Comparison of ENCODE assay signal across 20 cellular contexts in genomic region chr9:105681313-105681712, GRCh38. TPM values are rescaled to one million over a fixed set of nuclear protein-coding genes. Genes with fewer than 3 reads are reported as not detected.
DNase-seq lines count a peak whose midpoint lies in the region; ATAC-seq, FAIRE-seq and TF ChIP-seq lines count a peak whose summit lies in the region.
"Had no signal": no experiment of that assay in that cellular context is flagged by ENCODE, and none has a peak within 500 bp of the region (broad histone marks: within the 10 kb centered on the region; RNA-seq: fewer than 3 reads in every experiment).

No MANE protein-coding gene starts in this region.

- no peak overlapping the region for H3K4me2 ChIP-seq in astrocyte (ENCODE audit: low read length)
- H3K4me2 ChIP-seq: BLaER1 treated with 17β-estradiol and CSF1 and Interleukin-3, amounts not matched to agents 10 nM and 100 nM had no signal

- ATAC-seq in stimulated activated naive B cell treated with anti-CD40 and anti-IgM and Interleukin-4, amounts not matched to agents 10 μg/mL and 1 μg/mL and 100 μg/mL, for 72 hours (replicated peaks) = no peak
- ATAC-seq: GM12878, HCT116 had no signal

- TF ChIP-seq CTCF in HFFc6 (IDR thresholded peaks at IDR 0.05) (no peak), astrocyte (IDR thresholded peaks at IDR 0.05; ENCODE audit: insufficient read depth, low read depth, low read length) (no peak), CD14-positive monocyte (IDR thresholded peaks at IDR 0.05) (no peak)

- H3K4me3 Mint-ChIP-seq in HFFc6 = no peak overlapping the region
- H3K4me3 Mint-ChIP-seq in astrocyte (ENCODE audit: unreplicated experiment) = no peak overlapping the region
- no peak overlapping the region for H3K4me3 Mint-ChIP-seq in stimulated activated naive B cell treated with anti-CD40 and anti-IgM and Interleukin-4, amounts not matched to agents 10 μg/mL and 1 μg/mL and 100 μg/mL, for 72 hours
- no peak overlapping the region for H3K4me3 Mint-ChIP-seq in CD14-positive monocyte
- H3K4me3 Mint-ChIP-seq: B cell; CD4-positive, CD25-positive, alpha-beta regulatory T cell; CD8-positive, alpha-beta memory T cell had no signal

- no peaks in the 10 kb centered on the region for H3K9me3 ChIP-seq in astrocyte (ENCODE audit: insufficient read depth, low read depth, low read length)

- H3K4me1 ChIP-seq in astrocyte (ENCODE audit: insufficient read depth, low read length) = no peaks in the 10 kb centered on the region
- H3K4me1 ChIP-seq: BLaER1 treated with 17β-estradiol and CSF1 and Interleukin-3, amounts not matched to agents 10 nM and 100 nM had no signal

- no peak overlapping the region for H3K27ac ChIP-seq in astrocyte (ENCODE audit: low read depth, low read length)
- H3K27ac ChIP-seq: BLaER1 treated with 17β-estradiol and CSF1 and Interleukin-3, amounts not matched to agents 10 nM and 100 nM had no signal

- no peak overlapping the region for H3K9ac ChIP-seq in astrocyte (ENCODE audit: low read length)
- H3K9ac ChIP-seq: BLaER1 treated with 17β-estradiol and CSF1 and Interleukin-3, amounts not matched to agents 10 nM and 100 nM had no signal

- intact Hi-C loops in CD14-positive monocyte (cut with micrococcal nuclease) = no loop called here

- H3K4me1 Mint-ChIP-seq in HFFc6 (ENCODE audit: low read depth) = peaks cover 14% of the 10 kb centered on the region
- no peaks in the 10 kb centered on the region for H3K4me1 Mint-ChIP-seq in astrocyte (ENCODE audit: low read depth, unreplicated experiment)
- no peaks in the 10 kb centered on the region for H3K4me1 Mint-ChIP-seq in stimulated activated naive B cell treated with anti-CD40 and anti-IgM and Interleukin-4, amounts not matched to agents 10 μg/mL and 1 μg/mL and 100 μg/mL, for 72 hours
- no peaks in the 10 kb centered on the region for H3K4me1 Mint-ChIP-seq in CD14-positive monocyte
- H3K4me1 Mint-ChIP-seq: B cell; CD4-positive, CD25-positive, alpha-beta regulatory T cell; CD8-positive, alpha-beta memory T cell had no signal

- H2AFZ ChIP-seq in astrocyte (ENCODE audit: low read depth, low read length) = no peak overlapping the region

- H3K9me3 Mint-ChIP-seq in HFFc6 (no peaks in the 10 kb centered on the region), astrocyte (ENCODE audit: unreplicated experiment) (no peaks in the 10 kb centered on the region), CD14-positive monocyte (no peaks in the 10 kb centered on the region)
- H3K9me3 Mint-ChIP-seq in stimulated activated naive B cell treated with anti-CD40 and anti-IgM and Interleukin-4, amounts not matched to agents 10 μg/mL and 1 μg/mL and 100 μg/mL, for 72 hours = no peaks in the 10 kb centered on the region
- H3K9me3 Mint-ChIP-seq: CD4-positive, CD25-positive, alpha-beta regulatory T cell; CD8-positive, alpha-beta memory T cell had no signal

- H3K79me2 ChIP-seq in astrocyte (ENCODE audit: insufficient read depth, low read length) = no peaks in the 10 kb centered on the region

- H3K27me3 ChIP-seq in astrocyte (ENCODE audit: insufficient read depth, low read length) = no peaks in the 10 kb centered on the region
- H3K27me3 ChIP-seq: BLaER1 treated with 17β-estradiol and CSF1 and Interleukin-3, amounts not matched to agents 10 nM and 100 nM had no signal

- DNase-seq in HFFc6 (no peak), NCI-H2227 (lab: John Stamatoyannopoulos, UW; ENCODE audit: unreplicated experiment) (peak; percentile 3), astrocyte (ENCODE audit: low read depth) (no peak), CD14-positive monocyte (ENCODE audit: low spot score) (no peak)
- DNase-seq in stimulated activated CD4-positive, alpha-beta T cell treated with anti-CD3 and anti-CD28 coated beads, Interleukin-4, amount 100 ng/mL, for 4 hours = no peak
- no peak for DNase-seq in stimulated activated naive B cell treated with anti-CD40 and anti-IgM and Interleukin-4, amounts not matched to agents 10 μg/mL and 1 μg/mL and 100 μg/mL, for 72 hours
- DNase-seq: CD4-positive, CD25-positive, alpha-beta regulatory T cell; CD8-positive, alpha-beta memory T cell; COR-L47; DMS 273 treated with DMSO at 0.1 percent for 48 hours; DND-41; GOT3; H7 had no signal

- no peak overlapping the region for H3K4me3 ChIP-seq in astrocyte (ENCODE audit: insufficient read depth, low read depth, low read length)
- H3K4me3 ChIP-seq: BLaER1 treated with 17β-estradiol and CSF1 and Interleukin-3, amounts not matched to agents 10 nM and 100 nM; GM12878 had no signal

- no peak for FAIRE-seq in astrocyte (lab: Jason Lieb, UNC)
- FAIRE-seq: GM12878 had no signal

- H3K36me3 ChIP-seq in astrocyte (ENCODE audit: insufficient read depth, low read length) = no peaks in the 10 kb centered on the region
- H3K36me3 ChIP-seq: BLaER1 treated with 17β-estradiol and CSF1 and Interleukin-3, amounts not matched to agents 10 nM and 100 nM had no signal

- H3K27ac Mint-ChIP-seq in HFFc6 = 0 out of 2 replicates have a peak overlapping the region, but pooled peaks have one; percentile 18
- H3K27ac Mint-ChIP-seq in astrocyte (ENCODE audit: unreplicated experiment) = peak overlapping the region; percentile 34
- H3K27ac Mint-ChIP-seq in stimulated activated naive B cell treated with anti-CD40 and anti-IgM and Interleukin-4, amounts not matched to agents 10 μg/mL and 1 μg/mL and 100 μg/mL, for 72 hours = no peak overlapping the region
- no peak overlapping the region for H3K27ac Mint-ChIP-seq in CD14-positive monocyte
- H3K27ac Mint-ChIP-seq: B cell; CD4-positive, CD25-positive, alpha-beta regulatory T cell; CD8-positive, alpha-beta memory T cell had no signal

- H3K27me3 Mint-ChIP-seq in HFFc6 (ENCODE audit: insufficient read depth) = peaks cover 1% of the 10 kb centered on the region
- peaks cover 3% of the 10 kb centered on the region for H3K27me3 Mint-ChIP-seq in astrocyte (ENCODE audit: low read depth, unreplicated experiment)
- no peaks in the 10 kb centered on the region for H3K27me3 Mint-ChIP-seq in stimulated activated naive B cell treated with anti-CD40 and anti-IgM and Interleukin-4, amounts not matched to agents 10 μg/mL and 1 μg/mL and 100 μg/mL, for 72 hours
- peaks cover 0 to 4% (median 0%) of the 10 kb centered on the region in 3 donors for H3K27me3 Mint-ChIP-seq in CD14-positive monocyte (ENCODE audit: low read depth in 3 of 3)

- H3K36me3 Mint-ChIP-seq in HFFc6 (ENCODE audit: low read depth) = no peaks in the 10 kb centered on the region
- no peaks in the 10 kb centered on the region for H3K36me3 Mint-ChIP-seq in astrocyte (ENCODE audit: low read depth, unreplicated experiment)
- H3K36me3 Mint-ChIP-seq in stimulated activated naive B cell treated with anti-CD40 and anti-IgM and Interleukin-4, amounts not matched to agents 10 μg/mL and 1 μg/mL and 100 μg/mL, for 72 hours = no peaks in the 10 kb centered on the region
- no peaks in the 10 kb centered on the region for H3K36me3 Mint-ChIP-seq in CD14-positive monocyte
- H3K36me3 Mint-ChIP-seq: CD4-positive, CD25-positive, alpha-beta regulatory T cell; CD8-positive, alpha-beta memory T cell had no signal

- no peaks in the 10 kb centered on the region for H4K20me1 ChIP-seq in astrocyte (ENCODE audit: insufficient read depth, low read length)
- H4K20me1 ChIP-seq: BLaER1 treated with 17β-estradiol and CSF1 and Interleukin-3, amounts not matched to agents 10 nM and 100 nM had no signal

RNA-seq across cellular contexts. Expression of gene TMEM38B, which starts 13.0 kb away (rescaled TPM):
- total RNA-seq in HFFc6 (2021; fragmentation: NEBNext Ultra II Directional; extraction: Animal tissue kit (Norgen Biotek cat#: 25700)) = 10 to 100 TPM in 5 of 6 experiments, 1 to 10 TPM in 1; 10.0 to 13.2 (median 11.5) TPM
- 9.3 and 11.4 TPM in 2 replicates for total RNA-seq in astrocyte
- polyA plus RNA-seq in CD14-positive monocyte = 10 to 100 TPM; 12.2 to 14.8 TPM

RNA-seq across cellular contexts. Expression of gene TAL2, which starts 19.1 kb away (rescaled TPM):
- not detected for total RNA-seq in HFFc6 (2021; fragmentation: NEBNext Ultra II Directional; extraction: Animal tissue kit (Norgen Biotek cat#: 25700))
- not detected in 2 replicates for total RNA-seq in astrocyte
- not detected for polyA plus RNA-seq in CD14-positive monocyte
- total RNA-seq: A172; CD4-positive, CD25-positive, alpha-beta regulatory T cell; G401; H7; HT-29 had no signal
- polyA plus RNA-seq: CD4-positive, CD25-positive, alpha-beta regulatory T cell; CD8-positive, alpha-beta memory T cell had no signal

Comparison
In these comparisons a context has a peak if more than half of its experiments do, and no peak if none do; other contexts are left out.
1. H3K27ac Mint-ChIP-seq: peak in HFFc6 (single experiment) and astrocyte (single experiment); none in stimulated activated naive B cell treated with anti-CD40 and anti-IgM and Interleukin-4, amounts not matched to agents 10 μg/mL and 1 μg/mL and 100 μg/mL, for 72 hours (single experiment) and CD14-positive monocyte (0 of 7).